Comparison of ENCODE assay signal across 23 cellular contexts in genomic region chr11:117794144-117794543, GRCh38. TPM values are rescaled to one million over a fixed set of nuclear protein-coding genes. Genes with fewer than 3 reads are reported as not detected.
A peak's percentile ranks its signal among the peaks of the same experiment; 100 is the strongest.
DNase-seq lines count a peak whose midpoint lies in the region; FAIRE-seq and TF ChIP-seq lines count a peak whose summit lies in the region.
"Had no signal": no experiment of that assay in that cellular context is flagged by ENCODE, and none has a peak within 500 bp of the region (broad histone marks: within the 10 kb centered on the region; RNA-seq: fewer than 3 reads in every experiment).

No MANE protein-coding gene starts in this region.

- CTCF ChIA-PET in H1 (lab: Charles Lee; ENCODE audit: partially characterized antibody), result interaction anchor here (0.6 to 5.1 kb wide), 8 partner anchors 14 to 900 kb away, joined by 3 to 30 read pairs (median 4); no protein-coding TSS in a partner anchor

- no peak overlapping the region for H3K14ac ChIP-seq in H1 (ENCODE audit: insufficient read length)

- H3K9ac ChIP-seq in H1 (replicated peaks in 1 of 4; ENCODE audit: extremely low read depth in 1 of 4, low read depth in 3 of 4, low read length in 3 of 4), result no peak overlapping the region
- no peak overlapping the region for H3K9ac ChIP-seq in GM23248

- H3K4me1 Mint-ChIP-seq in progenitor cell of endocrine pancreas (ENCODE audit: low read depth), result peaks cover 2% of the 10 kb centered on the region

- no peak overlapping the region for H4K5ac ChIP-seq in H1 (ENCODE audit: insufficient read length, low read depth, low read length)

- H4K20me1 ChIP-seq in H1 (replicated peaks in 1 of 2; ENCODE audit: control insufficient read depth in 1 of 2, insufficient read depth in 2 of 2, low read length in 2 of 2), result peaks cover 0 to 2% of the 10 kb centered on the region in 2 experiments
- no peaks in the 10 kb centered on the region for H4K20me1 ChIP-seq in GM23248 (ENCODE audit: insufficient read depth)

- H3K23me2 ChIP-seq in H1 (ENCODE audit: low read depth, low read length), result peaks cover 16% of the 10 kb centered on the region

- H3K27me3 ChIP-seq in H1 (replicated peaks in 1 of 4; ENCODE audit: control insufficient read depth in 3 of 4, extremely low read depth in 1 of 4, insufficient read depth in 3 of 4, low read length in 3 of 4) (peaks cover 27 to 64% (median 58%) of the 10 kb centered on the region in 4 experiments), layer of hippocampus (ENCODE audit: control insufficient read depth, insufficient read depth, low read length) (peaks cover 6% of the 10 kb centered on the region), GM23248 (replicated peaks; ENCODE audit: insufficient read depth) (peaks cover 43% of the 10 kb centered on the region), adrenal gland (peaks cover 31% of the 10 kb centered on the region)

- peaks cover 0 to 13% (median 6%) of the 10 kb centered on the region in 4 experiments; a peak in 5 of 7 replicates for H3K4me1 ChIP-seq in H1 (replicated peaks in 1 of 4; ENCODE audit: control insufficient read depth in 3 of 4, insufficient read depth in 4 of 4, low read length in 3 of 4)
- H3K4me1 ChIP-seq in GM23248 (ENCODE audit: insufficient read depth), result no peaks in the 10 kb centered on the region
- H3K4me1 ChIP-seq in adrenal gland (replicated peaks in 1 of 2), result peaks cover 8 to 11% of the 10 kb centered on the region in 2 donors

- no peak overlapping the region for H3K56ac ChIP-seq in H1 (replicated peaks; ENCODE audit: insufficient read length, low read depth, low read length)

- intact Hi-C loops in adrenal gland (cut with DNase I), result no loop called here

- H2BK5ac ChIP-seq in H1 (ENCODE audit: low read depth, low read length), result no peak overlapping the region

- no peak for TF ChIP-seq CTCF in H1 (IDR thresholded peaks at IDR 0.05; ENCODE audit: control extremely low read depth in 1 of 3, insufficient read depth in 1 of 3, low read depth in 1 of 3, low read length in 3 of 3)
- no peak for TF ChIP-seq CTCF in adrenal gland (IDR thresholded peaks at IDR 0.05)
- no peak for TF ChIP-seq CTCF in progenitor cell of endocrine pancreas (IDR thresholded peaks at IDR 0.05; ENCODE audit: unreplicated experiment)

- no peaks in the 10 kb centered on the region for H3K9me3 ChIP-seq in H1 (ENCODE audit: insufficient read depth in 2 of 2, low read depth in 1 of 2, low read length in 1 of 2)
- no peaks in the 10 kb centered on the region for H3K9me3 ChIP-seq in GM23248 (ENCODE audit: low read depth)
- no peaks in the 10 kb centered on the region for H3K9me3 ChIP-seq in adrenal gland (replicated peaks in 1 of 3)

- H3K18ac ChIP-seq in H1 (ENCODE audit: extremely low read depth, low read length), result no peak overlapping the region

- no peak for TF ChIP-seq POLR2A in H1 (IDR thresholded peaks at IDR 0.05; ENCODE audit: control extremely low read depth in 1 of 2, low read depth in 2 of 2, low read length in 2 of 2)
- TF ChIP-seq POLR2A in adrenal gland (IDR thresholded peaks at IDR 0.05), result no peak

- no peak overlapping the region for H3K23ac ChIP-seq in H1 (ENCODE audit: insufficient read length)

- H3K4me2 ChIP-seq in H1 (ENCODE audit: insufficient read depth in 1 of 2, low read depth in 2 of 2, low read length in 2 of 2), result no peak overlapping the region; a peak in 1 of 4 replicates
- no peak overlapping the region for H3K4me2 ChIP-seq in GM23248 (ENCODE audit: unreplicated experiment)

- H3K36me3 Mint-ChIP-seq in progenitor cell of endocrine pancreas (ENCODE audit: insufficient read depth), result no peaks in the 10 kb centered on the region
- H3K36me3 Mint-ChIP-seq: IgD-negative memory B cell had no signal

- no peak for FAIRE-seq in H1 (lab: Jason Lieb, UNC)
- FAIRE-seq: G401.6, GM18507 had no signal

- H2BK20ac ChIP-seq in H1 (ENCODE audit: low read length), result 0 out of 2 replicates have a peak overlapping the region, but pooled peaks have one; percentile 72

- H3K79me2 ChIP-seq in H1 (ENCODE audit: control insufficient read depth in 1 of 2, insufficient read depth in 2 of 2, low read length in 2 of 2), result no peaks in the 10 kb centered on the region
- no peaks in the 10 kb centered on the region for H3K79me2 ChIP-seq in GM23248 (ENCODE audit: insufficient read depth)

- no peak overlapping the region for H2AK5ac ChIP-seq in H1 (ENCODE audit: low read depth, low read length)

- no peak overlapping the region for H4K8ac ChIP-seq in H1 (ENCODE audit: extremely low read depth, insufficient read depth, low read length)

- no peak overlapping the region for H4K91ac ChIP-seq in H1 (replicated peaks; ENCODE audit: insufficient read length, low read length)

- no peaks in the 10 kb centered on the region for H3F3A ChIP-seq in GM23248 (ENCODE audit: insufficient read depth)

- H3K9me2 ChIP-seq in GM23248 (ENCODE audit: insufficient read depth), result no peaks in the 10 kb centered on the region

- peaks cover 82% of the 10 kb centered on the region for H3K27me3 Mint-ChIP-seq in progenitor cell of endocrine pancreas

- no peak overlapping the region for H2BK12ac ChIP-seq in H1 (ENCODE audit: low read depth, low read length)

- no peak overlapping the region for H3K4me3 Mint-ChIP-seq in progenitor cell of endocrine pancreas (ENCODE audit: low read depth)
- H3K4me3 Mint-ChIP-seq: B cell had no signal

- peak; percentile 67 to 83 for DNase-seq in NCI-H526 (lab: John Stamatoyannopoulos, UW)
- DNase-seq in H1 (ENCODE audit: low read depth in 1 of 2, low spot score in 2 of 2), result no peak
- DNase-seq in superior temporal gyrus (ENCODE audit: extremely low spot score), result peak; percentile 84
- DNase-seq in GM23248, result no peak
- no peak for DNase-seq in adrenal gland
- no peak for DNase-seq in HuH-7.5 (ENCODE audit: low spot score)
- DNase-seq in progenitor cell of endocrine pancreas (ENCODE audit: low spot score, unreplicated experiment), result no peak
- DNase-seq: MV-4-11, NCI-H1105 treated with DMSO at 0.1 percent for 48 hours, NCI-H2029 treated with DMSO at 0.1 percent for 48 hours, NCI-H226, NCI-H510A treated with DMSO at 0.1 percent for 48 hours had no signal

- no peak overlapping the region for H2BK15ac ChIP-seq in H1 (ENCODE audit: low read length)

- no peaks in the 10 kb centered on the region for H3K36me3 ChIP-seq in H1 (ENCODE audit: control insufficient read depth in 2 of 4, insufficient read depth in 4 of 4, low read length in 3 of 4)
- H3K36me3 ChIP-seq in GM23248 (ENCODE audit: low read depth), result no peaks in the 10 kb centered on the region
- H3K36me3 ChIP-seq in adrenal gland (replicated peaks in 1 of 2), result no peaks in the 10 kb centered on the region

- H3K27ac ChIP-seq in H1 (ENCODE audit: low read depth, low read length), result no peak overlapping the region
- peak overlapping the region; percentile 80 for H3K27ac ChIP-seq in layer of hippocampus (ENCODE audit: low read depth, low read length)
- H3K27ac ChIP-seq in GM23248, result no peak overlapping the region
- H3K27ac ChIP-seq in adrenal gland, result no peak overlapping the region

- no peak overlapping the region for H3K4ac ChIP-seq in H1 (replicated peaks; ENCODE audit: insufficient read length, low read depth, low read length)

- no peak overlapping the region for H2BK120ac ChIP-seq in H1 (replicated peaks; ENCODE audit: low read depth, low read length)

- no peak overlapping the region for H3K27ac Mint-ChIP-seq in progenitor cell of endocrine pancreas
- H3K27ac Mint-ChIP-seq: B cell, CD14-positive monocyte had no signal

- in situ Hi-C loops in GM23248 (cut with MboI), result no loop called here

- POLR2A ChIA-PET in H1 (lab: Charles Lee; ENCODE audit: partially characterized antibody), result no interaction called here

- H3K4me3 ChIP-seq in H1 (ENCODE audit: extremely low read depth in 1 of 4, insufficient read depth in 2 of 4, low read depth in 3 of 4, low read length in 4 of 4) (no peak overlapping the region), GM23248 (no peak overlapping the region), adrenal gland (no peak overlapping the region)

- TF ChIP-seq EP300 in H1 (IDR thresholded peaks at IDR 0.05; ENCODE audit: borderline replicate concordance in 1 of 2, low read depth in 2 of 2, low read length in 2 of 2), result no peak

- WGBS in H1 (ENCODE audit: extremely low coverage in 1 of 2, insufficient coverage in 1 of 2, insufficient read length in 1 of 2, insufficient replicate concordance in 2 of 2, low coverage in 1 of 2, low lambda C conversion rate in 2 of 2, missing lambda C conversion rate in 1 of 2), 2 experiments, result 78% methylated on average over 10 of the region's 10 CpGs; no CpG with 5 or more reads in 1 of the 2 experiments
- WGBS in GM23248 (ENCODE audit: low coverage in 1 of 2, low lambda C conversion rate in 2 of 2, missing lambda C conversion rate in 2 of 2), 2 experiments, result 10 to 14% methylated on average over 10 of the region's 10 CpGs
- 72 to 81% (median 81%) methylated on average over 10 of the region's 10 CpGs for WGBS in adrenal gland, 4 donors

- no peak for TF ChIP-seq RAD21 in H1 (IDR thresholded peaks at IDR 0.05 in 1 of 2, conservative IDR thresholded peaks at IDR 0.05 in 1 of 2; ENCODE audit: low read depth in 2 of 2, low read length in 2 of 2)

- H3K79me1 ChIP-seq in H1 (ENCODE audit: low read depth, low read length), result no peaks in the 10 kb centered on the region

- no peaks in the 10 kb centered on the region for H3K9me3 Mint-ChIP-seq in progenitor cell of endocrine pancreas (ENCODE audit: low read depth)
- H3K9me3 Mint-ChIP-seq: IgD-negative memory B cell had no signal

- H2AFZ ChIP-seq in H1 (ENCODE audit: low read length) (no peak overlapping the region), GM23248 (no peak overlapping the region)

RNA-seq across cellular contexts. Expression of gene DSCAML1, which starts 2.9 kb away (rescaled TPM):
- total RNA-seq in H1 (2021; fragmentation: NEBNext Ultra II Directional; extraction: Animal tissue kit (Norgen Biotek cat#: 25700)), result 0.19 and 0.27 TPM in 2 replicates
- polyA plus RNA-seq in H1 (2011; rRNA removed) (0.24 and 0.25 TPM in 2 replicates), GM23248 (2016; fragmentation: Nextera tagmentation; extraction: Ambion mirVana) (not detected in 2 replicates), adrenal gland (1 to 10 TPM in 1 of 3 donors, under 1 TPM in 2; 0.33 to 1.9 (median 0.40) TPM)
- 0.16 TPM for polyA plus RNA-seq in H1 (2011; cell fraction: cytosol; rRNA removed)
- polyA plus RNA-seq in H1 (2011; cell fraction: nucleus; rRNA removed), result 0.39 TPM
- polyA plus RNA-seq in H1 (2012, experiment 1 of 2), result 0.08 to 0.35 TPM (median 0.18 TPM) in 4 replicates
- polyA plus RNA-seq in H1 (2012, experiment 2 of 2), result 0.04 TPM
- 0.10 TPM for polyA plus RNA-seq in H1 (2013, experiment 1 of 2)
- polyA plus RNA-seq in H1 (2013, experiment 2 of 2), result 0.22 TPM
- polyA minus RNA-seq in H1 (2011; rRNA and poly(A)+ RNA removed), result 0.10 and 0.54 TPM in 2 replicates
- not detected for polyA minus RNA-seq in H1 (2011; cell fraction: cytosol; rRNA and poly(A)+ RNA removed)
- polyA minus RNA-seq in H1 (2011; cell fraction: nucleus; rRNA and poly(A)+ RNA removed), result 3.2 TPM
- total RNA-seq in GM23248 (2014; rRNA removed; shearing (Covaris generic)), result not detected in 2 replicates
- total RNA-seq in adrenal gland (1 to 10 TPM in 1 of 8 donors, under 1 TPM in 6, not detected in 1; 0.09 to 1.7 (median 0.57) TPM), progenitor cell of endocrine pancreas (2.1 and 2.7 TPM in 2 replicates)
- total RNA-seq: A172, Daoy, H4, SK-MEL-5 had no signal
- polyA plus RNA-seq: AG04450, CD14-positive monocyte, IgD-negative memory B cell had no signal

RNA-seq across cellular contexts. Expression of gene FXYD2, which starts 30.4 kb away (rescaled TPM):
- 0.99 and 1.1 TPM in 2 replicates for total RNA-seq in H1 (2021; fragmentation: NEBNext Ultra II Directional; extraction: Animal tissue kit (Norgen Biotek cat#: 25700))
- 0.89 and 1.6 TPM in 2 replicates for polyA plus RNA-seq in H1 (2011; rRNA removed)
- polyA plus RNA-seq in H1 (2011; cell fraction: cytosol; rRNA removed), result 1.2 TPM
- polyA plus RNA-seq in H1 (2011; cell fraction: nucleus; rRNA removed), result 3.1 TPM
- polyA plus RNA-seq in H1 (2012, experiment 1 of 2), result 0.84 to 1.1 TPM (median 0.98 TPM) in 4 replicates
- 0.21 TPM for polyA plus RNA-seq in H1 (2012, experiment 2 of 2)
- 2.0 TPM for polyA plus RNA-seq in H1 (2013, experiment 1 of 2)
- 1.2 TPM for polyA plus RNA-seq in H1 (2013, experiment 2 of 2)
- polyA minus RNA-seq in H1 (2011; rRNA and poly(A)+ RNA removed), result 0.95 and 1.7 TPM in 2 replicates
- polyA minus RNA-seq in H1 (2011; cell fraction: cytosol; rRNA and poly(A)+ RNA removed), result 0.59 TPM
- 4.4 TPM for polyA minus RNA-seq in H1 (2011; cell fraction: nucleus; rRNA and poly(A)+ RNA removed)
- not detected in 2 replicates for total RNA-seq in GM23248 (2014; rRNA removed; shearing (Covaris generic))
- not detected in 2 replicates for polyA plus RNA-seq in GM23248 (2016; fragmentation: Nextera tagmentation; extraction: Ambion mirVana)
- 1 to 10 TPM in 6 of 8 donors, not detected in 2; 1.2 to 4.3 (median 2.7) TPM for total RNA-seq in adrenal gland
- 10 to 100 TPM in 1 of 3 donors, 1 to 10 TPM in 1, under 1 TPM in 1; 0.27 to 11.3 (median 3.6) TPM for polyA plus RNA-seq in adrenal gland
- total RNA-seq in progenitor cell of endocrine pancreas, result 7.4 and 7.7 TPM in 2 replicates
- total RNA-seq: A172, Daoy, H4, SK-MEL-5 had no signal
- polyA plus RNA-seq: AG04450, IgD-negative memory B cell had no signal

Comparison
In these comparisons a context has a peak if more than half of its experiments do, and no peak if none do; other contexts are left out.
1. DNase-seq: peak in NCI-H526 (2 of 2) and superior temporal gyrus (single experiment); none in H1 (0 of 2), GM23248 (single experiment), adrenal gland (0 of 7), HuH-7.5 (single experiment) and progenitor cell of endocrine pancreas (single experiment).